In genomic region chr4:158121203-158121586, GRCh38 we compare ENCODE assay signal across 8 cellular contexts. TPM values are rescaled to one million over a fixed set of nuclear protein-coding genes. Genes with fewer than 3 reads are reported as not detected.
DNase-seq lines count a peak whose midpoint lies in the region; ATAC-seq and TF ChIP-seq lines count a peak whose summit lies in the region.
"Had no signal": no experiment of that assay in that cellular context is flagged by ENCODE, and none has a peak within 500 bp of the region (broad histone marks: within the 10 kb centered on the region; RNA-seq: fewer than 3 reads in every experiment).

No MANE protein-coding gene starts in this region.

- H3K4me3 ChIP-seq in lung: no peak overlapping the region
- no peak overlapping the region for H3K4me3 ChIP-seq in upper lobe of right lung

- 37 to 51% methylated on average over 3 of the region's 3 CpGs for WGBS in lung, 2 donors

- intact Hi-C loops in upper lobe of right lung (cut with DNase I): no loop called here

- H3K27me3 ChIP-seq in lung (ENCODE audit: control insufficient read depth, insufficient read depth): no peaks in the 10 kb centered on the region
- no peaks in the 10 kb centered on the region for H3K27me3 ChIP-seq in upper lobe of right lung

- CTCF ChIA-PET in HEK293T (lab: Yijun Ruan, JAX): interaction anchor here (0.6 to 0.7 kb wide), 2 partner anchors 20 to 497 kb away, joined by 3 read pairs; no protein-coding TSS in a partner anchor

- TF ChIP-seq CTCF in lung (IDR thresholded peaks at IDR 0.05; ENCODE audit: control extremely low read depth, extremely low read depth) (no peak), upper lobe of right lung (IDR thresholded peaks at IDR 0.05) (no peak)

- H3K4me1 ChIP-seq in lung (ENCODE audit: control insufficient read depth in 2 of 2, insufficient read depth in 2 of 2, low read length in 2 of 2) (peaks cover 0 to 10% of the 10 kb centered on the region in 2 donors), upper lobe of right lung (no peaks in the 10 kb centered on the region)

- peak; percentile 95 for DNase-seq in LHCN-M2 (ENCODE audit: low read depth)
- peak; percentile 40 for DNase-seq in lung (ENCODE audit: low spot score)
- no peak for DNase-seq in upper lobe of right lung
- no peak for DNase-seq in NCI-H82 (lab: John Stamatoyannopoulos, UW)
- DNase-seq in HEK293T (ENCODE audit: extremely low spot score): no peak

- peak overlapping the region; percentile 60 for H3K27ac ChIP-seq in cingulate gyrus (ENCODE audit: low read depth, low read length)
- peak overlapping the region in 1 of 2 donors; percentile 45 for H3K27ac ChIP-seq in lung (ENCODE audit: low read depth in 1 of 2, low read length in 1 of 2)
- no peak overlapping the region for H3K27ac ChIP-seq in upper lobe of right lung
- H3K27ac ChIP-seq: KMS-11 had no signal

- no peaks in the 10 kb centered on the region for H3K9me3 ChIP-seq in lung (ENCODE audit: control insufficient read depth in 2 of 2, insufficient read depth in 1 of 2, low read length in 1 of 2)
- H3K9me3 ChIP-seq in upper lobe of right lung: no peaks in the 10 kb centered on the region

- H3K36me3 ChIP-seq in lung (ENCODE audit: control insufficient read depth in 2 of 2, insufficient read depth in 2 of 2, low read length in 2 of 2): no peaks in the 10 kb centered on the region
- no peaks in the 10 kb centered on the region for H3K36me3 ChIP-seq in upper lobe of right lung

- ATAC-seq in lung (ENCODE audit: insufficient read depth, low FRiP score) (peak; percentile 75), upper lobe of right lung (peak; percentile 86), HG02840 (IDR thresholded peaks at IDR 0.05; ENCODE audit: low FRiP score, unreplicated experiment) (no peak)

- POLR2A ChIA-PET in HEK293T (lab: Yijun Ruan, JAX): no interaction called here

TF ChIP-seq in HEK293T, 16 proteins besides CTCF, POLR2A, EP300 and RAD21:
- TF ChIP-seq FOXK2 (IDR thresholded peaks at IDR 0.05): no peak

RNA-seq across cellular contexts. Expression of gene GASK1B, which starts 51.6 kb away (rescaled TPM):
- total RNA-seq in LHCN-M2 (2014; rRNA removed) (54.4 and 60.4 TPM in 2 replicates), lung (10 to 100 TPM; 33.0 to 36.6 TPM), upper lobe of right lung (37.3 TPM)
- polyA plus RNA-seq in LHCN-M2 (2012): 19.6 TPM
- polyA plus RNA-seq in lung: 10 to 100 TPM in 1 of 2 donors, 1 to 10 TPM in 1; 3.2 to 27.4 TPM

Comparison
In these comparisons a context has a peak if more than half of its experiments do, and no peak if none do; other contexts are left out.
1. DNase-seq: peak in LHCN-M2 (single experiment) and lung (single experiment); none in upper lobe of right lung (single experiment), NCI-H82 (single experiment) and HEK293T (single experiment).